9 cellular contexts compared by ENCODE assay signal in the genomic region with DNA sequence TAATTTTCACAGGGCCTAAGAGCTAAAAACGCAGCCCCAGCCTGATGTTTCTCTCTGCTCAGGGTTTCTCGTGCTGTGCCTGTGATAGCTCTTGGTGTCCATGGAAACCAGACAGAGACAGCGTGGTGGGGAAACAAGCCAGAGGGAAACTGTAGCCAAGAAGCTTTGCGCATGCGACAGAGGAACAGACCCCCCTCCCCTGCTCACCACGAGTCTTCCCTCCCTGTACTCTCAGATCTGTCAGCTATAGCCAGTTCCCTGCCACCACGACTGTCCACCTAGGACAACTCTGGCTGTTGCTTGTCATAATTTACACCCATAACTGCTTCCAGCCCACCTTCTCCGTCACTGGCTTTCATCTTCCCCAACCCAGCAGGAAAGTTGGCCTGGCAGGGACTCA. TPM values are rescaled to one million over a fixed set of nuclear protein-coding genes. Genes with fewer than 3 reads are reported as not detected.
DNase-seq lines count a peak whose midpoint lies in the region; ATAC-seq and TF ChIP-seq lines count a peak whose summit lies in the region.
"Had no signal": no experiment of that assay in that cellular context is flagged by ENCODE, and none has a peak within 500 bp of the region (broad histone marks: within the 10 kb centered on the region; RNA-seq: fewer than 3 reads in every experiment).

No MANE protein-coding gene starts in this region.

- H3K4me3 Mint-ChIP-seq in stimulated activated naive CD8-positive, alpha-beta T cell treated with anti-CD3 and anti-CD28 coated beads, Interleukin-15, amount 100 ng/mL, for 72 hours = no peak overlapping the region
- H3K4me3 Mint-ChIP-seq: HFFc6 had no signal

- H3K36me3 ChIP-seq in A673 (ENCODE audit: insufficient read depth, low read length, poor library complexity, severe bottlenecking) = no peaks in the 10 kb centered on the region
- no peaks in the 10 kb centered on the region for H3K36me3 ChIP-seq in breast epithelium

- no peak for TF ChIP-seq POLR2A in breast epithelium (IDR thresholded peaks at IDR 0.05)

- H3K4me1 ChIP-seq in A673 (ENCODE audit: insufficient read depth, low read length, poor library complexity, severe bottlenecking) (no peaks in the 10 kb centered on the region), breast epithelium (peaks cover 0 to 5% of the 10 kb centered on the region in 2 donors)

- POLR2A ChIA-PET in A673 (lab: Charles Lee; ENCODE audit: low non-redundant PET) = no interaction called here

- no peaks in the 10 kb centered on the region for H3K9me3 Mint-ChIP-seq in stimulated activated naive CD8-positive, alpha-beta T cell treated with anti-CD3 and anti-CD28 coated beads, Interleukin-15, amount 100 ng/mL, for 72 hours
- H3K9me3 Mint-ChIP-seq: HFFc6 had no signal

- H3K27me3 Mint-ChIP-seq in stimulated activated naive CD8-positive, alpha-beta T cell treated with anti-CD3 and anti-CD28 coated beads, Interleukin-15, amount 100 ng/mL, for 72 hours = no peaks in the 10 kb centered on the region

- no peaks in the 10 kb centered on the region for H3K9me3 ChIP-seq in A673 (ENCODE audit: low read depth, low read length, poor library complexity, severe bottlenecking)
- no peaks in the 10 kb centered on the region for H3K9me3 ChIP-seq in breast epithelium

- no peak for ATAC-seq in GM18498 (IDR thresholded peaks at IDR 0.05; ENCODE audit: unreplicated experiment)
- no peak for ATAC-seq in stimulated activated naive CD8-positive, alpha-beta T cell treated with anti-CD3 and anti-CD28 coated beads, Interleukin-15, amount 100 ng/mL, for 72 hours

- DNase-seq in A673 (ENCODE audit: low spot score) = peak; percentile 32
- peak; percentile 20 for DNase-seq in NCI-H2029 treated with DMSO at 0.1 percent for 48 hours (lab: John Stamatoyannopoulos, UW)
- DNase-seq in cerebellar nuclear complex (lab: John Stamatoyannopoulos, UW) = peak; percentile 28 to 39
- peak; percentile 91 for DNase-seq in medulla oblongata (ENCODE audit: extremely low spot score)
- DNase-seq in CD1c-positive myeloid dendritic cell (ENCODE audit: extremely low spot score) = no peak
- DNase-seq in stimulated activated naive CD8-positive, alpha-beta T cell treated with anti-CD3 and anti-CD28 coated beads, Interleukin-15, amount 100 ng/mL, for 72 hours = no peak
- no peak for DNase-seq in breast epithelium (ENCODE audit: low spot score in 2 of 2)
- DNase-seq: HFFc6 had no signal

- no peak overlapping the region for H3K27ac ChIP-seq in A673 (ENCODE audit: low read depth, low read length, poor library complexity, severe bottlenecking)
- no peak overlapping the region for H3K27ac ChIP-seq in breast epithelium

- H3K4me3 ChIP-seq in A673 (ENCODE audit: low read depth, low read length, poor library complexity, severe bottlenecking) (no peak overlapping the region), breast epithelium (no peak overlapping the region)

- BruUV-seq in A673 (replicated peaks; lab: Mats Ljungman, UMichigan) = no TSS peak

- no peaks in the 10 kb centered on the region for H3K27me3 ChIP-seq in A673 (replicated peaks; ENCODE audit: insufficient read depth, low read depth, low read length, poor library complexity)
- no peaks in the 10 kb centered on the region for H3K27me3 ChIP-seq in breast epithelium

- no peaks in the 10 kb centered on the region for H3K4me1 Mint-ChIP-seq in stimulated activated naive CD8-positive, alpha-beta T cell treated with anti-CD3 and anti-CD28 coated beads, Interleukin-15, amount 100 ng/mL, for 72 hours

- no peak overlapping the region for H3K27ac Mint-ChIP-seq in stimulated activated naive CD8-positive, alpha-beta T cell treated with anti-CD3 and anti-CD28 coated beads, Interleukin-15, amount 100 ng/mL, for 72 hours
- H3K27ac Mint-ChIP-seq: HFFc6 had no signal

- intact Hi-C loops in A673 (cut with micrococcal nuclease; ENCODE audit: unreplicated experiment) (no loop called here), breast epithelium (cut with DNase I; ENCODE audit: low total_unique reads) (no loop called here)

- TF ChIP-seq CTCF in A673 (conservative IDR thresholded peaks at IDR 0.05; ENCODE audit: low read depth, low read length) = no peak
- no peak for TF ChIP-seq CTCF in breast epithelium (IDR thresholded peaks at IDR 0.05)

- CTCF ChIA-PET in A673 (lab: Charles Lee) = interaction anchor here (1.9 kb wide), 1 partner anchor 10 kb away, joined by 4 read pairs; no protein-coding TSS in a partner anchor

RNA-seq across cellular contexts. Expression of gene DNAJC27, which starts 13.2 kb away (rescaled TPM):
- total RNA-seq in A673 (2021) (4.4 and 6.7 TPM in 2 replicates), breast epithelium (10 to 100 TPM in 2 of 3 donors, 1 to 10 TPM in 1; 5.1 to 12.6 (median 10.8) TPM)

RNA-seq across cellular contexts. Expression of gene EFR3B, which starts 57.0 kb away (rescaled TPM):
- total RNA-seq in A673 (2021) (0.76 and 1.0 TPM in 2 replicates), breast epithelium (under 1 TPM; 0.16 to 0.98 (median 0.73) TPM)

Comparison
In these comparisons a context has a peak if more than half of its experiments do, and no peak if none do; other contexts are left out.
1. DNase-seq: peak in A673 (single experiment), NCI-H2029 treated with DMSO at 0.1 percent for 48 hours (single experiment), cerebellar nuclear complex (2 of 2) and medulla oblongata (single experiment); none in CD1c-positive myeloid dendritic cell (single experiment), stimulated activated naive CD8-positive, alpha-beta T cell treated with anti-CD3 and anti-CD28 coated beads, Interleukin-15, amount 100 ng/mL, for 72 hours (0 of 2) and breast epithelium (0 of 2).